ENCODE assay signal across 22 cellular contexts in genomic region chr7:155869784-155870076, GRCh38. TPM values are rescaled to one million over a fixed set of nuclear protein-coding genes. Genes with fewer than 3 reads are reported as not detected.
DNase-seq lines count a peak whose midpoint lies in the region; TF ChIP-seq lines count a peak whose summit lies in the region.
"Had no signal": no experiment of that assay in that cellular context is flagged by ENCODE, and none has a peak within 500 bp of the region (broad histone marks: within the 10 kb centered on the region; RNA-seq: fewer than 3 reads in every experiment).

No MANE protein-coding gene starts in this region.

- no peaks in the 10 kb centered on the region for H3K27me3 Mint-ChIP-seq in activated CD4-positive, alpha-beta memory T cell treated with anti-CD3 and anti-CD28 coated beads, Interleukin-2, amount 10 ng/mL, durations not matched to agents 7 days and 5 days
- H3K27me3 Mint-ChIP-seq in activated CD4-positive, alpha-beta memory T cell treated with anti-CD3 and anti-CD28 coated beads for 36 hours = peaks cover 7% of the 10 kb centered on the region

- H3K36me3 ChIP-seq in colonic mucosa = no peaks in the 10 kb centered on the region
- no peaks in the 10 kb centered on the region for H3K36me3 ChIP-seq in stomach
- H3K36me3 ChIP-seq: BLaER1 treated with 17β-estradiol and CSF1 and Interleukin-3, amounts not matched to agents 10 nM and 100 nM had no signal

- H3K27ac Mint-ChIP-seq in activated CD4-positive, alpha-beta memory T cell treated with anti-CD3 and anti-CD28 coated beads, Interleukin-2, amount 10 ng/mL, durations not matched to agents 7 days and 5 days = no peak overlapping the region
- H3K27ac Mint-ChIP-seq in activated CD4-positive, alpha-beta memory T cell treated with anti-CD3 and anti-CD28 coated beads for 36 hours = no peak overlapping the region

- WGBS in stomach, 5 donors = 82 to 96% (median 93%) methylated on average over 13 of the region's 13 CpGs

- H3K27ac ChIP-seq in colonic mucosa (no peak overlapping the region), stomach (no peak overlapping the region)
- H3K27ac ChIP-seq: 22Rv1; BLaER1 treated with 17β-estradiol and CSF1 and Interleukin-3, amounts not matched to agents 10 nM and 100 nM; RWPE1 had no signal

- peak; percentile 10 for DNase-seq in activated CD4-positive, alpha-beta memory T cell treated with anti-CD3 and anti-CD28 coated beads, Interleukin-2, amount 10 ng/mL, durations not matched to agents 7 days and 5 days
- no peak for DNase-seq in activated CD4-positive, alpha-beta memory T cell treated with anti-CD3 and anti-CD28 coated beads for 36 hours
- peak; percentile 12 for DNase-seq in colonic mucosa
- peak; percentile 80 for DNase-seq in mesenteric fat pad (ENCODE audit: low spot score)
- peak; percentile 17 for DNase-seq in stomach
- DNase-seq in NCI-H82 (lab: John Stamatoyannopoulos, UW) = no peak
- no peak for DNase-seq in NCI-H345 treated with DMSO at 0.1 percent for 48 hours (lab: John Stamatoyannopoulos, UW; ENCODE audit: unreplicated experiment)
- DNase-seq in T-helper 1 cell = no peak
- DNase-seq: ACHN; CD4-positive, alpha-beta memory T cell; DND-41; HCEC 1CT; KG1; NCI-H1092; NCI-H1436; NCI-H187 treated with DMSO at 0.1 percent for 48 hours; NCI-H510A had no signal

- no peak overlapping the region for H3K4me3 ChIP-seq in colonic mucosa
- no peak overlapping the region for H3K4me3 ChIP-seq in stomach
- H3K4me3 ChIP-seq: BLaER1 treated with 17β-estradiol and CSF1 and Interleukin-3, amounts not matched to agents 10 nM and 100 nM; GM12878 had no signal

- H3K9me3 ChIP-seq in colonic mucosa (no peaks in the 10 kb centered on the region), stomach (no peaks in the 10 kb centered on the region)
- H3K9me3 ChIP-seq: Caco-2 had no signal

- H3K36me3 Mint-ChIP-seq in activated CD4-positive, alpha-beta memory T cell treated with anti-CD3 and anti-CD28 coated beads, Interleukin-2, amount 10 ng/mL, durations not matched to agents 7 days and 5 days (ENCODE audit: low read depth) = no peaks in the 10 kb centered on the region
- no peaks in the 10 kb centered on the region for H3K36me3 Mint-ChIP-seq in activated CD4-positive, alpha-beta memory T cell treated with anti-CD3 and anti-CD28 coated beads for 36 hours
- H3K36me3 Mint-ChIP-seq: CD4-positive, alpha-beta memory T cell had no signal

- H3K4me1 Mint-ChIP-seq in activated CD4-positive, alpha-beta memory T cell treated with anti-CD3 and anti-CD28 coated beads, Interleukin-2, amount 10 ng/mL, durations not matched to agents 7 days and 5 days = no peaks in the 10 kb centered on the region
- H3K4me1 Mint-ChIP-seq in activated CD4-positive, alpha-beta memory T cell treated with anti-CD3 and anti-CD28 coated beads for 36 hours (ENCODE audit: low read depth) = no peaks in the 10 kb centered on the region
- H3K4me1 Mint-ChIP-seq: CD4-positive, alpha-beta memory T cell had no signal

- H3K4me3 Mint-ChIP-seq in activated CD4-positive, alpha-beta memory T cell treated with anti-CD3 and anti-CD28 coated beads, Interleukin-2, amount 10 ng/mL, durations not matched to agents 7 days and 5 days = no peak overlapping the region
- H3K4me3 Mint-ChIP-seq in activated CD4-positive, alpha-beta memory T cell treated with anti-CD3 and anti-CD28 coated beads for 36 hours = no peak overlapping the region
- H3K4me3 Mint-ChIP-seq: CD4-positive, alpha-beta memory T cell had no signal

- H3K27me3 ChIP-seq in colonic mucosa (no peaks in the 10 kb centered on the region), stomach (peaks cover 0 to 17% (median 0%) of the 10 kb centered on the region in 3 donors)
- H3K27me3 ChIP-seq: BLaER1 treated with 17β-estradiol and CSF1 and Interleukin-3, amounts not matched to agents 10 nM and 100 nM had no signal

- TF ChIP-seq CTCF in colonic mucosa (IDR thresholded peaks at IDR 0.05) (no peak), stomach (IDR thresholded peaks at IDR 0.05) (no peak)

- intact Hi-C loops in activated CD4-positive, alpha-beta memory T cell treated with anti-CD3 and anti-CD28 coated beads for 36 hours (cut with micrococcal nuclease) = no loop called here
- intact Hi-C loops in colonic mucosa (cut with DNase I) (no loop called here), stomach (cut with DNase I; ENCODE audit: low total_unique reads) (no loop called here)

- H3K9ac ChIP-seq in colonic mucosa (ENCODE audit: low read depth in 2 of 2, low read length in 2 of 2) = no peak overlapping the region
- H3K9ac ChIP-seq: BLaER1 treated with 17β-estradiol and CSF1 and Interleukin-3, amounts not matched to agents 10 nM and 100 nM had no signal

- CTCF ChIA-PET in activated CD4-positive, alpha-beta memory T cell treated with anti-CD3 and anti-CD28 coated beads, Interleukin-2, amount 10 ng/mL, durations not matched to agents 7 days and 5 days (lab: Charles Lee) = no interaction called here
- CTCF ChIA-PET in activated CD4-positive, alpha-beta memory T cell treated with anti-CD3 and anti-CD28 coated beads for 36 hours (lab: Charles Lee) = no interaction called here

- no peak for TF ChIP-seq EP300 in stomach (IDR thresholded peaks at IDR 0.05)

- POLR2A ChIA-PET in activated CD4-positive, alpha-beta memory T cell treated with anti-CD3 and anti-CD28 coated beads, Interleukin-2, amount 10 ng/mL, durations not matched to agents 7 days and 5 days (lab: Charles Lee) = no interaction called here
- POLR2A ChIA-PET in activated CD4-positive, alpha-beta memory T cell treated with anti-CD3 and anti-CD28 coated beads for 36 hours (lab: Charles Lee) = no interaction called here

- no peaks in the 10 kb centered on the region for H3K4me1 ChIP-seq in colonic mucosa
- peaks cover 4 to 12% (median 11%) of the 10 kb centered on the region in 4 donors for H3K4me1 ChIP-seq in stomach
- H3K4me1 ChIP-seq: BLaER1 treated with 17β-estradiol and CSF1 and Interleukin-3, amounts not matched to agents 10 nM and 100 nM; Caco-2 had no signal

- TF ChIP-seq POLR2A in stomach (IDR thresholded peaks at IDR 0.05) = no peak

- H3K9me3 Mint-ChIP-seq in activated CD4-positive, alpha-beta memory T cell treated with anti-CD3 and anti-CD28 coated beads, Interleukin-2, amount 10 ng/mL, durations not matched to agents 7 days and 5 days = no peaks in the 10 kb centered on the region
- no peaks in the 10 kb centered on the region for H3K9me3 Mint-ChIP-seq in activated CD4-positive, alpha-beta memory T cell treated with anti-CD3 and anti-CD28 coated beads for 36 hours

RNA-seq across cellular contexts. Expression of gene SHH, which starts 57.5 kb away (rescaled TPM):
- total RNA-seq in activated CD4-positive, alpha-beta memory T cell treated with anti-CD3 and anti-CD28 coated beads, Interleukin-2, amount 10 ng/mL, durations not matched to agents 7 days and 5 days = not detected
- total RNA-seq in activated CD4-positive, alpha-beta memory T cell treated with anti-CD3 and anti-CD28 coated beads for 36 hours = not detected
- total RNA-seq in colonic mucosa (1 to 10 TPM; 5.6 to 8.1 TPM), mesenteric fat pad (not detected), stomach (10 to 100 TPM in 1 of 5 donors, 1 to 10 TPM in 1, under 1 TPM in 3; 0.29 to 11.0 (median 0.89) TPM)
- 1 to 10 TPM; 1.9 to 3.5 (median 2.3) TPM for polyA plus RNA-seq in stomach
- total RNA-seq: CD4-positive, alpha-beta memory T cell; GM12878 had no signal
- polyA plus RNA-seq: GM12878 had no signal

Comparison
In these comparisons a context has a peak if more than half of its experiments do, and no peak if none do; other contexts are left out.
1. DNase-seq: peak in activated CD4-positive, alpha-beta memory T cell treated with anti-CD3 and anti-CD28 coated beads, Interleukin-2, amount 10 ng/mL, durations not matched to agents 7 days and 5 days (single experiment), colonic mucosa (single experiment), mesenteric fat pad (single experiment) and stomach (single experiment); none in activated CD4-positive, alpha-beta memory T cell treated with anti-CD3 and anti-CD28 coated beads for 36 hours (single experiment), NCI-H82 (single experiment), NCI-H345 treated with DMSO at 0.1 percent for 48 hours (single experiment) and T-helper 1 cell (0 of 5).